In the genomic region with DNA sequence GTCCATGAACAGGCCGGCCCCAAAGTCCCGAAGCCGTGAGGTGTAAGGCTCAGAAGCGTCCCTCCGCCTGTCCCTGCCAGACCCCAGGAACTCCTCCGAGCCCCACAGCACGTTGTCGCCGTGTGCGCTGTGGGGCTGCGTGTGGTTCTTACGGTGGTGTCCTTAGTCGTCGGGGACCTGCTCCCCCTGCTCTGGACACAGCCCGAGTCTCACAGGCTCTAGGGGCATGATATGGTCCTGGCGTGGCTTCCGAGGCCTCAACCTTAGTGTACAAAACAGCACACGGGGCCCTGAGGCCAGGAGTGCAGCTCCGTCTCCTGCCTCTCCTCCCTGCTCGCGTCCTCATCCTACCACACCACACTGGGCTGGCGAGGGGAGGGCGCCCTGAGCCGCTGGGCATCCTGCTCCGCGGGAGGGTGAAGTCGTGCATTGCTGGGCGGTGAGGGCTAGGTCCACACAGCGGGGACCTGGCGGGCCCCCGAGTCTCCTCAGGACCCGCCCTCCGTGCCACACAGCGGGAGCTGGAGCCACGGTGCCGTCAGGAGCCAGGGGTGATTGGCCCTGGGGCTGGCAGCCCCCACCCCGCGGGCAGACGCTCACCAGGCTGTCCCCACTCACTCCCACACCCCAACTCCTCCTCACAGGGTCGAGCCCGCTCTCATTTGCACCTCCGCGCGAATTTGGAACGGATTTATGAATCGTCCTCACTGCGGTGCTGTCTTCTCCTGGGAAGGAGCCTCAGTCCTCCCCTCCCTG, we compare ENCODE assay signal across 9 cellular contexts. TPM values are rescaled to one million over a fixed set of nuclear protein-coding genes. Genes with fewer than 3 reads are reported as not detected.
DNase-seq lines count a peak whose midpoint lies in the region; ATAC-seq and TF ChIP-seq lines count a peak whose summit lies in the region.
"Had no signal": no experiment of that assay in that cellular context is flagged by ENCODE, and none has a peak within 500 bp of the region (broad histone marks: within the 10 kb centered on the region; RNA-seq: fewer than 3 reads in every experiment).

No MANE protein-coding gene starts in this region.

- POLR2A ChIA-PET in CD4-positive, alpha-beta T cell (lab: Charles Lee) = interaction anchor here (0.7 to 3.5 kb wide), 8 partner anchors 9 to 109 kb away, joined by 3 to 26 read pairs (median 4); partner anchors contain the start of genes ASPSCR1, DCXR, PCYT2 and SIRT7

- no peak overlapping the region for H3K27ac Mint-ChIP-seq in CD4-positive, alpha-beta T cell
- peak overlapping the region in 1 of 3 donors; percentile 86 for H3K27ac Mint-ChIP-seq in IgD-negative memory B cell
- H3K27ac Mint-ChIP-seq in naive B cell = peak overlapping the region in 3 of 6 donors; percentile 29 to 52 (median 47)

- H3K9me3 ChIP-seq in CD4-positive, alpha-beta T cell (ENCODE audit: control insufficient read depth, low read length) = no peaks in the 10 kb centered on the region

- intact Hi-C loops in CD4-positive, alpha-beta T cell (cut with DNase I, micrococcal nuclease) = loop anchor here (5.0 kb wide), 3 partner anchors 36 to 226 kb away; partner anchors contain the start of genes ALYREF (in 1 of the 2), ANAPC11 (in 1 of the 2), ARHGDIA (in 1 of the 2) and MRPL12 (in 1 of the 2)
- intact Hi-C loops in head of caudate nucleus (cut with DNase I) = no loop called here

- H3K4me3 ChIP-seq in cardiac fibroblast (replicated peaks in 1 of 2; ENCODE audit: low read depth in 2 of 2, low read length in 2 of 2) = peak overlapping the region; percentile 42 to 77

- TF ChIP-seq CTCF in CD4-positive, alpha-beta T cell (IDR thresholded peaks at IDR 0.05) = no peak
- no peak for TF ChIP-seq CTCF in cardiac fibroblast (IDR thresholded peaks at IDR 0.05; ENCODE audit: low read depth, low read length)

- peaks cover 17% of the 10 kb centered on the region for H3K27me3 Mint-ChIP-seq in CD4-positive, alpha-beta T cell
- peaks cover 8% of the 10 kb centered on the region for H3K27me3 Mint-ChIP-seq in IgD-negative memory B cell
- peaks cover 0 to 35% (median 20%) of the 10 kb centered on the region in 3 donors for H3K27me3 Mint-ChIP-seq in naive B cell

- peak overlapping the region; percentile 68 for H3K4me3 Mint-ChIP-seq in CD4-positive, alpha-beta T cell
- H3K4me3 Mint-ChIP-seq in IgD-negative memory B cell (peak overlapping the region; percentile 44 to 82 (median 62)), naive B cell (peak overlapping the region; percentile 37 to 85 (median 64))

- H3K4me1 Mint-ChIP-seq in CD4-positive, alpha-beta T cell (ENCODE audit: low read depth) = peaks cover 20% of the 10 kb centered on the region
- H3K4me1 Mint-ChIP-seq in IgD-negative memory B cell = peaks cover 4 to 10% (median 6%) of the 10 kb centered on the region in 3 donors
- H3K4me1 Mint-ChIP-seq in naive B cell = peaks cover 7 to 29% (median 18%) of the 10 kb centered on the region in 3 donors

- no peak overlapping the region for H3K27ac ChIP-seq in CD4-positive, alpha-beta T cell (ENCODE audit: low read depth, low read length)

- peaks cover 20% of the 10 kb centered on the region for H3K27me3 ChIP-seq in CD4-positive, alpha-beta T cell (ENCODE audit: control insufficient read depth, insufficient read depth, low read length)

- CTCF ChIA-PET in CD4-positive, alpha-beta T cell (lab: Charles Lee) = interaction anchor here (1.5 to 3.9 kb wide), 2 partner anchors 31 to 60 kb away, joined by 3 to 16 read pairs; no protein-coding TSS in a partner anchor

- ATAC-seq in CD4-positive, alpha-beta T cell (ENCODE audit: poor library complexity) = no peak
- ATAC-seq in naive B cell (ENCODE audit: low read depth in 2 of 2) (no peak), HG02571 (IDR thresholded peaks at IDR 0.05; ENCODE audit: unreplicated experiment) (no peak), HG03571 (IDR thresholded peaks at IDR 0.05; ENCODE audit: unreplicated experiment) (no peak), HG03432 (IDR thresholded peaks at IDR 0.05; ENCODE audit: unreplicated experiment) (no peak)

- H3K9me3 Mint-ChIP-seq in CD4-positive, alpha-beta T cell = no peaks in the 10 kb centered on the region
- H3K9me3 Mint-ChIP-seq in IgD-negative memory B cell (no peaks in the 10 kb centered on the region), naive B cell (no peaks in the 10 kb centered on the region)

- no peaks in the 10 kb centered on the region for H3K36me3 Mint-ChIP-seq in CD4-positive, alpha-beta T cell (ENCODE audit: low read depth)
- H3K36me3 Mint-ChIP-seq in IgD-negative memory B cell (no peaks in the 10 kb centered on the region), naive B cell (no peaks in the 10 kb centered on the region)

- no peak for DNase-seq in CD4-positive, alpha-beta T cell
- DNase-seq in cardiac fibroblast (ENCODE audit: low read depth in 2 of 2) = no peak
- DNase-seq in naive B cell = no peak
- no peak for DNase-seq in head of caudate nucleus

RNA-seq across cellular contexts. Expression of gene MAFG, which starts 1.1 kb away (rescaled TPM):
- 10 to 100 TPM; 10.8 to 13.3 TPM for total RNA-seq in CD4-positive, alpha-beta T cell
- polyA plus RNA-seq in IgD-negative memory B cell (1.6 TPM), naive B cell (ENCODE audit: low read depth in 6 of 6) (1 to 10 TPM; 3.4 to 6.7 (median 4.7) TPM)

RNA-seq across cellular contexts. Expression of gene PYCR1, which starts 8.4 kb away (rescaled TPM):
- total RNA-seq in CD4-positive, alpha-beta T cell = 1 to 10 TPM in 1 of 2 experiments, under 1 TPM in 1; 0.38 to 1.0 TPM
- polyA plus RNA-seq in IgD-negative memory B cell = 3.6 TPM
- 1 to 10 TPM; 1.6 to 4.5 (median 2.2) TPM for polyA plus RNA-seq in naive B cell (ENCODE audit: low read depth in 6 of 6)

RNA-seq across cellular contexts. Expression of gene SIRT7, which starts 10.7 kb away (rescaled TPM):
- 10 to 100 TPM; 56.7 to 57.5 TPM for total RNA-seq in CD4-positive, alpha-beta T cell
- polyA plus RNA-seq in IgD-negative memory B cell (31.6 TPM), naive B cell (ENCODE audit: low read depth in 6 of 6) (10 to 100 TPM; 23.6 to 41.3 (median 30.6) TPM)

RNA-seq across cellular contexts. Expression of gene PCYT2, which starts 17.5 kb away (rescaled TPM):
- 10 to 100 TPM; 18.7 to 18.9 TPM for total RNA-seq in CD4-positive, alpha-beta T cell
- polyA plus RNA-seq in IgD-negative memory B cell (20.0 TPM), naive B cell (ENCODE audit: low read depth in 6 of 6) (10 to 100 TPM; 19.0 to 28.4 (median 21.2) TPM)

RNA-seq across cellular contexts. Expression of gene MYADML2, which starts 18.4 kb away (rescaled TPM):
- total RNA-seq in CD4-positive, alpha-beta T cell = not detected
- polyA plus RNA-seq in IgD-negative memory B cell (not detected), naive B cell (ENCODE audit: low read depth in 6 of 6) (not detected)
- total RNA-seq: HT1080 had no signal
